Comparison of ENCODE assay signal across 1 cellular context in the genomic region with DNA sequence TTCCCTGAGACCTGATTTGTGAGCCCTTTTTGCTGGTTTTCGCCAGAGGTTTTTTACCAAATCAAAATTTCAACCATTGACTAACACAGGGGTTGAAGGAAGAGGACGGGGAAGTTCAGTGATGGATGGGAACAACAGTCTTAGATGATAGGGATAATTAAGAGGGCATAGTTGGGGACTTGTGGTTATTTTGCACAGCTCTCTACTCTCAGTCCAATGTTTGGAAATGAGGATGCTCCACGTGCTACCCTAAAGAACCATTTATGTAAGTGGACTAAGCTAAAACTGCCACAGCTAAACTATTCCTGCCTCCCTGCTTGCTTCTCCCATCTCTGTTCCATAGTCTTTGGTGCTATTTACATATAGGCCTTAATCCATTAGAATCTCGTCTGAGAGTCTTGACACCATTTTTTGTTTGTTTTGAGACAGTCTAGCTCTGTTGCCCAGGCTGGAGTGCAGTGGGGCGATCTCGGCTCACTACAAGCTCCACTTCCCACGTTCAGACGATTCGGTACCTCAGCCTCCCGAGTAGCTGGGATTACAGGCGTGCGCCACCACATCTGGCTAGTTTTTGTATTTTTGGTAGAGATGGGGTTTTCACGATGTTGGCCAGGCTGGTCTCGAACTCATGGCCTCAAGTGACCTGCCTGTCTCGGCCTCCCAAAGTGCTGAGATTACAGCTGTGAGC.
TF ChIP-seq lines count a peak whose summit lies in the region.

No MANE protein-coding gene starts in this region.

TF ChIP-seq in IMR-90, 13 proteins besides CTCF, POLR2A, EP300 and RAD21 (continued from another document):
- TF ChIP-seq MAFK (IDR thresholded peaks at IDR 0.05; ENCODE audit: low read depth, low read length), result no peak
- TF ChIP-seq MAZ (IDR thresholded peaks at IDR 0.05; ENCODE audit: borderline replicate concordance, low read depth, low read length), result no peak
- no peak for TF ChIP-seq MXI1 (IDR thresholded peaks at IDR 0.05; ENCODE audit: borderline replicate concordance, low read depth, low read length)
- TF ChIP-seq SMC3 (IDR thresholded peaks at IDR 0.05; ENCODE audit: low read depth, low read length), result no peak
- TF ChIP-seq, protein P1, sequence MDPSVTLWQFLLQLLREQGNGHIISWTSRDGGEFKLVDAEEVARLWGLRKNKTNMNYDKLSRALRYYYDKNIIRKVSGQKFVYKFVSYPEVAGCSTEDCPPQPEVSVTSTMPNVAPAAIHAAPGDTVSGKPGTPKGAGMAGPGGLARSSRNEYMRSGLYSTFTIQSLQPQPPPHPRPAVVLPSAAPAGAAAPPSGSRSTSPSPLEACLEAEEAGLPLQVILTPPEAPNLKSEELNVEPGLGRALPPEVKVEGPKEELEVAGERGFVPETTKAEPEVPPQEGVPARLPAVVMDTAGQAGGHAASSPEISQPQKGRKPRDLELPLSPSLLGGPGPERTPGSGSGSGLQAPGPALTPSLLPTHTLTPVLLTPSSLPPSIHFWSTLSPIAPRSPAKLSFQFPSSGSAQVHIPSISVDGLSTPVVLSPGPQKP (IDR thresholded peaks at IDR 0.05; ENCODE audit: borderline replicate concordance, low read depth, low read length), result no peak
- no peak for TF ChIP-seq FOS (IDR thresholded peaks at IDR 0.05; ENCODE audit: low read depth, low read length)
- TF ChIP-seq, protein P2, sequence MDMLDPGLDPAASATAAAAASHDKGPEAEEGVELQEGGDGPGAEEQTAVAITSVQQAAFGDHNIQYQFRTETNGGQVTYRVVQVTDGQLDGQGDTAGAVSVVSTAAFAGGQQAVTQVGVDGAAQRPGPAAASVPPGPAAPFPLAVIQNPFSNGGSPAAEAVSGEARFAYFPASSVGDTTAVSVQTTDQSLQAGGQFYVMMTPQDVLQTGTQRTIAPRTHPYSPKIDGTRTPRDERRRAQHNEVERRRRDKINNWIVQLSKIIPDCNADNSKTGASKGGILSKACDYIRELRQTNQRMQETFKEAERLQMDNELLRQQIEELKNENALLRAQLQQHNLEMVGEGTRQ (IDR thresholded peaks at IDR 0.05; ENCODE audit: low read depth, low read length), result no peak
TF ChIP-seq in IMR-90: peak in this region for 0.
